11 cellular contexts compared by ENCODE assay signal in genomic region chr10:44253769-44254462, GRCh38.
DNase-seq lines count a peak whose midpoint lies in the region; ATAC-seq and TF ChIP-seq lines count a peak whose summit lies in the region.
"Had no signal": no experiment of that assay in that cellular context is flagged by ENCODE, and none has a peak within 500 bp of the region (broad histone marks: within the 10 kb centered on the region; RNA-seq: fewer than 3 reads in every experiment).

No MANE protein-coding gene starts in this region.

- peak overlapping the region; percentile 0 for H2AFZ ChIP-seq in IMR-90 (replicated peaks; ENCODE audit: low read length, poor library complexity)

- H3K4me3 ChIP-seq in IMR-90 (ENCODE audit: insufficient read depth, low read depth, low read length) (no peak overlapping the region), epithelial cell of esophagus (ENCODE audit: low read length) (no peak overlapping the region), lung (no peak overlapping the region), vagina (no peak overlapping the region)

- H3K9me1 ChIP-seq in IMR-90 (ENCODE audit: insufficient read depth, low read length), result no peaks in the 10 kb centered on the region

- H4K91ac ChIP-seq in IMR-90 (ENCODE audit: insufficient read depth, low read depth, low read length), result no peak overlapping the region

- H3K14ac ChIP-seq in IMR-90 (replicated peaks; ENCODE audit: low read depth, low read length), result no peak overlapping the region

- H3K4me1 ChIP-seq in IMR-90 (ENCODE audit: control insufficient read depth, insufficient read depth, low read length) (peaks cover 4% of the 10 kb centered on the region; the same call in 1 of the 2 replicates), lung (ENCODE audit: control insufficient read depth in 2 of 2, insufficient read depth in 2 of 2, low read length in 2 of 2) (peaks cover 3 to 7% of the 10 kb centered on the region in 2 donors), vagina (peaks cover 13% of the 10 kb centered on the region)

- in situ Hi-C loops in IMR-90 (cut with MboI; ENCODE audit: low sequenced_read_pairs), result no loop called here

- H3K9me3 ChIP-seq in IMR-90 (ENCODE audit: control insufficient read depth, insufficient read depth, low read length), result no peaks in the 10 kb centered on the region
- H3K9me3 ChIP-seq in lung (ENCODE audit: control insufficient read depth in 2 of 2, insufficient read depth in 1 of 2, low read length in 1 of 2), result no peaks in the 10 kb centered on the region
- H3K9me3 ChIP-seq in vagina, result no peaks in the 10 kb centered on the region

- CTCF ChIA-PET in IMR-90 (lab: Yijun Ruan, JAX), result interaction anchor here (0.6 kb wide), 1 partner anchor 36 kb away, joined by 3 read pairs; no protein-coding TSS in a partner anchor

- H4K8ac ChIP-seq in IMR-90 (ENCODE audit: low read depth in 2 of 2, low read length in 2 of 2), result no peak overlapping the region

- no peak for TF ChIP-seq CTCF in IMR-90 (conservative IDR thresholded peaks at IDR 0.05; ENCODE audit: low read depth, low read length)
- no peak for TF ChIP-seq CTCF in epithelial cell of esophagus (IDR thresholded peaks at IDR 0.05; ENCODE audit: insufficient read depth, low read depth, low read length, missing control alignments)
- TF ChIP-seq CTCF in lung (IDR thresholded peaks at IDR 0.05; ENCODE audit: control extremely low read depth, extremely low read depth), result no peak
- no peak for TF ChIP-seq CTCF in vagina (IDR thresholded peaks at IDR 0.05)

- H3K27me3 ChIP-seq in IMR-90 (ENCODE audit: control insufficient read depth, insufficient read depth, low read length) (peaks cover 11% of the 10 kb centered on the region), lung (ENCODE audit: control insufficient read depth, insufficient read depth) (no peaks in the 10 kb centered on the region), vagina (no peaks in the 10 kb centered on the region)

- ATAC-seq in IMR-90 (ENCODE audit: low read depth), result peak; percentile 88
- peak; percentile 23 for ATAC-seq in lung (ENCODE audit: insufficient read depth, low FRiP score)
- ATAC-seq: activated naive CD8-positive, alpha-beta T cell treated with anti-CD3 and anti-CD28 coated beads, Interleukin-2, amount 50 U/mL, for 24 hours; SK-N-SH treated with all-trans-retinoic acid at 6 μM for 48 hours had no signal

- H2BK120ac ChIP-seq in IMR-90 (ENCODE audit: low read depth, low read length), result no peak overlapping the region

- H2BK15ac ChIP-seq in IMR-90 (ENCODE audit: low read depth, low read length), result no peak overlapping the region

- POLR2A ChIA-PET in IMR-90 (lab: Charles Lee; ENCODE audit: unreplicated experiment), result no interaction called here

- H4K5ac ChIP-seq in IMR-90 (ENCODE audit: low read depth, low read length), result no peak overlapping the region

- H3K27ac ChIP-seq in IMR-90 (ENCODE audit: insufficient read depth, low read length) (no peak overlapping the region), lung (ENCODE audit: low read depth in 1 of 2, low read length in 1 of 2) (peak overlapping the region in 1 of 2 donors; percentile 28), vagina (peak overlapping the region; percentile 53)

- H3K4ac ChIP-seq in IMR-90 (ENCODE audit: low read depth, low read length), result no peak overlapping the region

- H3K18ac ChIP-seq in IMR-90 (ENCODE audit: low read depth, low read length), result no peak overlapping the region; the same call in 1 of the 2 replicates

- H3K36me3 ChIP-seq in IMR-90 (ENCODE audit: control insufficient read depth, insufficient read depth, low read length) (no peaks in the 10 kb centered on the region), lung (ENCODE audit: control insufficient read depth in 2 of 2, insufficient read depth in 2 of 2, low read length in 2 of 2) (no peaks in the 10 kb centered on the region), vagina (no peaks in the 10 kb centered on the region)

- H2AK5ac ChIP-seq in IMR-90 (ENCODE audit: low read depth, low read length), result no peak overlapping the region

- no peak overlapping the region for H2BK5ac ChIP-seq in IMR-90 (ENCODE audit: low read depth, low read length, poor library complexity, severe bottlenecking)

- no peak overlapping the region for H3K9ac ChIP-seq in IMR-90 (ENCODE audit: low read depth, low read length)

- DNase-seq in IMR-90, result peak; percentile 94
- DNase-seq in epithelial cell of esophagus (ENCODE audit: low read depth), result peak; percentile 8
- peak; percentile 61 for DNase-seq in lung (ENCODE audit: low spot score)
- no peak for DNase-seq in vagina (ENCODE audit: extremely low spot score in 2 of 2)
- DNase-seq in stimulated activated CD8-positive, alpha-beta memory T cell treated with anti-CD3 and anti-CD28 coated beads, Interleukin-4, amount 100 ng/mL, for 48 hours, result no peak
- DNase-seq in NCI-H526 treated with DMSO at 0.1 percent for 48 hours (lab: John Stamatoyannopoulos, UW), result no peak
- no peak for DNase-seq in islet precursor cell
- DNase-seq: activated CD4-positive, alpha-beta memory T cell treated with anti-CD3 and anti-CD28 coated beads for 36 hours; activated naive CD8-positive, alpha-beta T cell treated with anti-CD3 and anti-CD28 coated beads, Interleukin-2, amount 50 U/mL, for 24 hours; NCI-H226 had no signal

- TF ChIP-seq POLR2A in IMR-90 (IDR thresholded peaks at IDR 0.05; ENCODE audit: low read depth, low read length) (no peak), vagina (IDR thresholded peaks at IDR 0.05) (no peak)

- dilution Hi-C loops in IMR-90 (cut with HindIII; ENCODE audit: low sequenced_read_pairs, unreplicated experiment), result no loop called here

- peak overlapping the region; percentile 40; the same call in 1 of the 2 replicates for H3K4me2 ChIP-seq in IMR-90 (ENCODE audit: low read depth, low read length)

- TF ChIP-seq RAD21 in IMR-90 (IDR thresholded peaks at IDR 0.05; ENCODE audit: low read length), result no peak

- no peak overlapping the region for H2AK9ac ChIP-seq in IMR-90 (replicated peaks; ENCODE audit: low read depth, low read length, poor library complexity)

- no peak overlapping the region for H3K56ac ChIP-seq in IMR-90 (ENCODE audit: extremely low read depth, insufficient read depth, low read length)

- no peaks in the 10 kb centered on the region for H4K20me1 ChIP-seq in IMR-90 (ENCODE audit: insufficient read depth, low read length)

- no peak overlapping the region for H2BK20ac ChIP-seq in IMR-90 (ENCODE audit: low read depth, low read length)

- BruUV-seq in IMR-90 (replicated peaks; lab: Mats Ljungman, UMichigan), result no TSS peak

- no peaks in the 10 kb centered on the region for H3K79me1 ChIP-seq in IMR-90 (ENCODE audit: low read depth in 1 of 2, low read length in 2 of 2)

- WGBS in IMR-90 (ENCODE audit: extremely low coverage in 2 of 2, insufficient read length in 1 of 2), 2 experiments, result 0% methylated on average over 1 of the region's 5 CpGs; no CpG with 5 or more reads in 1 of the 2 experiments
- 33 to 61% methylated on average over 5 of the region's 5 CpGs for WGBS in lung, 2 donors

- intact Hi-C loops in IMR-90 (cut with micrococcal nuclease), result no loop called here
- intact Hi-C loops in vagina (cut with DNase I), result no loop called here

- no peak overlapping the region for H3K23ac ChIP-seq in IMR-90 (ENCODE audit: low read depth, low read length)

TF ChIP-seq in IMR-90, 13 proteins besides CTCF, POLR2A, EP300 and RAD21:
- TF ChIP-seq USF2 (IDR thresholded peaks at IDR 0.05; ENCODE audit: low read depth, low read length), result peak; percentile 75
- no peak for TF ChIP-seq MXI1 (IDR thresholded peaks at IDR 0.05; ENCODE audit: borderline replicate concordance, low read depth, low read length)
- peak; percentile 73; the same call in 1 of the 2 replicates for TF ChIP-seq BHLHE40 (IDR thresholded peaks at IDR 0.05; ENCODE audit: low read depth, low read length)
- 0 out of 2 replicates have a peak, but pooled peaks have one; percentile 20 for TF ChIP-seq CEBPB (IDR thresholded peaks at IDR 0.05; ENCODE audit: low read depth, low read length)
- TF ChIP-seq RFX5 (IDR thresholded peaks at IDR 0.05; ENCODE audit: low read depth, low read length), result no peak
- TF ChIP-seq FOS (IDR thresholded peaks at IDR 0.05; ENCODE audit: low read depth, low read length), result 0 out of 2 replicates have a peak, but pooled peaks have one; percentile 16
- no peak for TF ChIP-seq RCOR1 (IDR thresholded peaks at IDR 0.05; ENCODE audit: insufficient replicate concordance, low read length)
- TF ChIP-seq NFE2L2 (IDR thresholded peaks at IDR 0.05; ENCODE audit: low read depth, low read length), result no peak
- no peak for TF ChIP-seq ELK1 (IDR thresholded peaks at IDR 0.05; ENCODE audit: borderline replicate concordance, low read depth, low read length)
- TF ChIP-seq MAFK (IDR thresholded peaks at IDR 0.05; ENCODE audit: low read depth, low read length), result no peak
- no peak for TF ChIP-seq MAZ (IDR thresholded peaks at IDR 0.05; ENCODE audit: borderline replicate concordance, low read depth, low read length)

Comparison
In these comparisons a context has a peak if more than half of its experiments do, and no peak if none do; other contexts are left out.
1. DNase-seq: peak in IMR-90 (single experiment), epithelial cell of esophagus (single experiment) and lung (single experiment); none in vagina (0 of 2), stimulated activated CD8-positive, alpha-beta memory T cell treated with anti-CD3 and anti-CD28 coated beads, Interleukin-4, amount 100 ng/mL, for 48 hours (single experiment), NCI-H526 treated with DMSO at 0.1 percent for 48 hours (single experiment) and islet precursor cell (single experiment).